ENCODE assay signal across 1 cellular context in genomic region chr6:138590796-138591709, GRCh38.
TF ChIP-seq lines count a peak whose summit lies in the region.

No MANE protein-coding gene starts in this region.

TF ChIP-seq in GM12878, 131 proteins besides CTCF, POLR2A, EP300 and RAD21 (continued from another document):
- peak; percentile 71 for TF ChIP-seq CUX1 (IDR thresholded peaks at IDR 0.05; ENCODE audit: insufficient replicate concordance, low read depth, low read length)
TF ChIP-seq in GM12878: peak in this region for 5.
